15 cellular contexts compared by ENCODE assay signal in genomic region chr2:174780871-174781270, GRCh38. TPM values are rescaled to one million over a fixed set of nuclear protein-coding genes. Genes with fewer than 3 reads are reported as not detected.
A peak's percentile ranks its signal among the peaks of the same experiment; 100 is the strongest.
DNase-seq lines count a peak whose midpoint lies in the region; ATAC-seq and TF ChIP-seq lines count a peak whose summit lies in the region.
"Had no signal": no experiment of that assay in that cellular context is flagged by ENCODE, and none has a peak within 500 bp of the region (broad histone marks: within the 10 kb centered on the region; RNA-seq: fewer than 3 reads in every experiment).

No MANE protein-coding gene starts in this region.

- DNase-seq in HFFc6: no peak
- no peak for DNase-seq in NCI-H82 (lab: John Stamatoyannopoulos, UW)
- no peak for DNase-seq in NCI-H1436 treated with DMSO at 0.1 percent for 48 hours (lab: John Stamatoyannopoulos, UW)
- DNase-seq: BE2C, KBM-7, NCI-H1048, NCI-H446, NCI-H748 treated with DMSO at 0.1 percent for 48 hours had no signal

- H3K9me3 Mint-ChIP-seq in HFFc6: no peaks in the 10 kb centered on the region

- H3K9me3 ChIP-seq in mesodermal cell (ENCODE audit: control insufficient read depth, low read length) (no peaks in the 10 kb centered on the region), thymus (ENCODE audit: control insufficient read depth) (no peaks in the 10 kb centered on the region)
- H3K9me3 ChIP-seq: BE2C had no signal

- peaks cover 5% of the 10 kb centered on the region for H3K27me3 Mint-ChIP-seq in HFFc6 (ENCODE audit: insufficient read depth)

- H3K4me1 ChIP-seq in mesodermal cell (ENCODE audit: control insufficient read depth, insufficient read depth, low read length, poor library complexity, severe bottlenecking) (peaks cover 18% of the 10 kb centered on the region), thymus (ENCODE audit: control insufficient read depth, insufficient read depth, low read length) (peaks cover 38% of the 10 kb centered on the region)
- H3K4me1 ChIP-seq: BE2C had no signal

- peak overlapping the region; percentile 100 for H3K27ac Mint-ChIP-seq in HFFc6

- TF ChIP-seq CTCF in HFFc6 (IDR thresholded peaks at IDR 0.05): no peak

- no peaks in the 10 kb centered on the region for H3K36me3 ChIP-seq in mesodermal cell (ENCODE audit: control insufficient read depth, insufficient read depth, low read length)
- no peaks in the 10 kb centered on the region for H3K36me3 ChIP-seq in thymus (ENCODE audit: control insufficient read depth, insufficient read depth)
- H3K36me3 ChIP-seq: BE2C had no signal

- H3K4me3 ChIP-seq in mesodermal cell (ENCODE audit: extremely low read depth, insufficient read depth, low read length, poor library complexity, severe bottlenecking) (no peak overlapping the region), thymus (ENCODE audit: low read length) (no peak overlapping the region)
- H3K4me3 ChIP-seq: SK-N-MC had no signal

- H3K36me3 Mint-ChIP-seq in HFFc6 (ENCODE audit: low read depth): 0 out of 2 replicates have a peak, but pooled peaks cover 5% of the 10 kb centered on the region

- no peaks in the 10 kb centered on the region for H3K27me3 ChIP-seq in thymus (ENCODE audit: control insufficient read depth, insufficient read depth)
- H3K27me3 ChIP-seq: BE2C had no signal

- H3K4me1 Mint-ChIP-seq in HFFc6 (ENCODE audit: low read depth): peaks cover 66% of the 10 kb centered on the region

- no peak overlapping the region for H3K4me3 Mint-ChIP-seq in HFFc6

- no peak for ATAC-seq in GM19395 (IDR thresholded peaks at IDR 0.05; ENCODE audit: unreplicated experiment)
- ATAC-seq: Right ventricle myocardium inferior had no signal

- 82 to 95% methylated on average over 4 to 6 of the region's 7 CpGs for WGBS in mesodermal cell (ENCODE audit: insufficient coverage in 2 of 2), 2 experiments
- WGBS in thymus: 97% methylated on average over 7 of the region's 7 CpGs

- peak overlapping the region; percentile 82 for H3K27ac ChIP-seq in angular gyrus (ENCODE audit: low read depth, low read length)
- peak overlapping the region; percentile 0 for H3K27ac ChIP-seq in mesodermal cell (ENCODE audit: low read depth, low read length, severe bottlenecking)
- H3K27ac ChIP-seq in thymus (ENCODE audit: low read depth): peak overlapping the region; percentile 48
- H3K27ac ChIP-seq: HL-60, SK-N-MC had no signal

RNA-seq across cellular contexts. Expression of gene CHRNA1, which starts 16.6 kb away (rescaled TPM):
- total RNA-seq in HFFc6 (2021; fragmentation: NEBNext Ultra II Directional; extraction: Animal tissue kit (Norgen Biotek cat#: 25700)): under 1 TPM in 1 of 6 experiments, not detected in 5; 0.14 TPM
- not detected for polyA plus RNA-seq in mesodermal cell (2013, experiment 1 of 2)
- polyA plus RNA-seq in mesodermal cell (2013, experiment 2 of 2): not detected
- 4.2 TPM for polyA plus RNA-seq in thymus

Comparison
In these comparisons a context has a peak if more than half of its experiments do, and no peak if none do; other contexts are left out.
1. H3K27ac ChIP-seq: peak in every context shown above with its lines; median percentile 82 in angular gyrus; 48 in thymus; 0 in mesodermal cell.